ENCODE assay signal across 14 cellular contexts in genomic region chr5:135186662-135187522, GRCh38.
DNase-seq lines count a peak whose midpoint lies in the region; ATAC-seq, FAIRE-seq and TF ChIP-seq lines count a peak whose summit lies in the region.
"Had no signal": no experiment of that assay in that cellular context is flagged by ENCODE, and none has a peak within 500 bp of the region (broad histone marks: within the 10 kb centered on the region; RNA-seq: fewer than 3 reads in every experiment).

No MANE protein-coding gene starts in this region.

- no peak overlapping the region for H3K9ac ChIP-seq in neural progenitor cell

- H3K36me3 ChIP-seq in bronchial epithelial cell (ENCODE audit: control insufficient read depth, insufficient read depth, low read length) (no peaks in the 10 kb centered on the region), neural progenitor cell (no peaks in the 10 kb centered on the region), gastroesophageal sphincter (no peaks in the 10 kb centered on the region), Peyer's patch (no peaks in the 10 kb centered on the region)

- no peak for FAIRE-seq in bronchial epithelial cell (lab: Jason Lieb, UNC)

- H3K9me3 ChIP-seq in neural progenitor cell (ENCODE audit: low read depth), result no peaks in the 10 kb centered on the region
- H3K9me3 ChIP-seq in gastroesophageal sphincter, result no peaks in the 10 kb centered on the region
- no peaks in the 10 kb centered on the region for H3K9me3 ChIP-seq in Peyer's patch

- H3K4me3 ChIP-seq in bronchial epithelial cell (ENCODE audit: low read depth, low read length) (no peak overlapping the region), neural progenitor cell (no peak overlapping the region), gastroesophageal sphincter (no peak overlapping the region), Peyer's patch (no peak overlapping the region)

- TF ChIP-seq EP300 in gastroesophageal sphincter (IDR thresholded peaks at IDR 0.05), result no peak

- H3K27ac ChIP-seq in neural progenitor cell (no peak overlapping the region), gastroesophageal sphincter (peak overlapping the region in 2 of 4 donors; percentile 25 to 48), Peyer's patch (no peak overlapping the region)

- H3K4me1 ChIP-seq in neural progenitor cell (peaks cover 10% of the 10 kb centered on the region), gastroesophageal sphincter (peaks cover 0 to 23% (median 0%) of the 10 kb centered on the region in 3 donors), Peyer's patch (peaks cover 0 to 11% (median 7%) of the 10 kb centered on the region in 4 donors)

- no peak for TF ChIP-seq POLR2A in gastroesophageal sphincter (IDR thresholded peaks at IDR 0.05)
- TF ChIP-seq POLR2A in Peyer's patch (IDR thresholded peaks at IDR 0.05), result no peak

- H3K36me3 Mint-ChIP-seq in neural progenitor cell, result no peaks in the 10 kb centered on the region
- no peaks in the 10 kb centered on the region for H3K36me3 Mint-ChIP-seq in activated naive CD4-positive, alpha-beta T cell treated with anti-CD3 and anti-CD28 coated beads, Interleukin-2, amount 50 U/mL, for 72 hours
- H3K36me3 Mint-ChIP-seq: CD4-positive, alpha-beta memory T cell; natural killer cell had no signal

- peaks cover 23% of the 10 kb centered on the region for H3K4me1 Mint-ChIP-seq in neural progenitor cell

- H3K4me2 ChIP-seq in neural progenitor cell, result no peak overlapping the region

- no peak overlapping the region for H2AFZ ChIP-seq in neural progenitor cell (replicated peaks)

- H3K79me2 ChIP-seq in neural progenitor cell (ENCODE audit: low read depth), result no peaks in the 10 kb centered on the region

- ATAC-seq in gastroesophageal sphincter, result no peak
- no peak for ATAC-seq in activated naive CD4-positive, alpha-beta T cell treated with anti-CD3 and anti-CD28 coated beads, Interleukin-2, amount 50 U/mL, for 72 hours
- ATAC-seq: activated CD4-positive, CD25-positive, alpha-beta regulatory T cell treated with anti-CD3 and anti-CD28 coated beads, Interleukin-2, amount 50 U/mL, for 24 hours; natural killer cell had no signal

- peaks cover 13% of the 10 kb centered on the region for H3K27me3 Mint-ChIP-seq in neural progenitor cell (ENCODE audit: insufficient read depth, low read depth)

- H4K20me1 ChIP-seq in neural progenitor cell (ENCODE audit: low read depth), result no peaks in the 10 kb centered on the region

- 78 to 91% methylated on average over 7 to 8 of the region's 8 CpGs for WGBS in gastroesophageal sphincter (ENCODE audit: low coverage in 1 of 2), 2 donors

- DNase-seq in DMS53 (lab: John Stamatoyannopoulos, UW), result peak; percentile 93
- peak; percentile 62 for DNase-seq in NCI-H146 (lab: John Stamatoyannopoulos, UW)
- peak; percentile 60 for DNase-seq in bronchial epithelial cell (ENCODE audit: low read depth)
- peak; percentile 21 for DNase-seq in neural progenitor cell (ENCODE audit: low spot score)
- no peak for DNase-seq in activated naive CD4-positive, alpha-beta T cell treated with anti-CD3 and anti-CD28 coated beads, Interleukin-2, amount 50 U/mL, for 72 hours (ENCODE audit: low spot score in 2 of 2)
- DNase-seq in Peyer's patch, result no peak
- DNase-seq: anterior cingulate cortex; CD4-positive, alpha-beta memory T cell; glutamatergic neuron; natural killer cell; NCI-H1417 treated with DMSO at 0.1 percent for 48 hours; NCI-H774 had no signal

- no peaks in the 10 kb centered on the region for H3K27me3 ChIP-seq in bronchial epithelial cell (ENCODE audit: control insufficient read depth, insufficient read depth, low read length)
- H3K27me3 ChIP-seq in neural progenitor cell, result peaks cover 51% of the 10 kb centered on the region
- H3K27me3 ChIP-seq in gastroesophageal sphincter, result no peaks in the 10 kb centered on the region
- H3K27me3 ChIP-seq in Peyer's patch, result no peaks in the 10 kb centered on the region

- H3F3A ChIP-seq in neural progenitor cell (ENCODE audit: low read depth), result peaks cover 8% of the 10 kb centered on the region

- no peaks in the 10 kb centered on the region for H3K9me3 Mint-ChIP-seq in neural progenitor cell
- H3K9me3 Mint-ChIP-seq in activated naive CD4-positive, alpha-beta T cell treated with anti-CD3 and anti-CD28 coated beads, Interleukin-2, amount 50 U/mL, for 72 hours, result no peaks in the 10 kb centered on the region
- H3K9me3 Mint-ChIP-seq: natural killer cell had no signal

- H3K4me3 Mint-ChIP-seq in neural progenitor cell, result no peak overlapping the region
- H3K4me3 Mint-ChIP-seq: CD4-positive, alpha-beta memory T cell; natural killer cell had no signal

- H3K27ac Mint-ChIP-seq in neural progenitor cell, result peak overlapping the region; percentile 58
- H3K27ac Mint-ChIP-seq in activated naive CD4-positive, alpha-beta T cell treated with anti-CD3 and anti-CD28 coated beads, Interleukin-2, amount 50 U/mL, for 72 hours, result no peak overlapping the region
- H3K27ac Mint-ChIP-seq: CD4-positive, alpha-beta memory T cell; natural killer cell had no signal

- peak; percentile 43 for TF ChIP-seq CTCF in bronchial epithelial cell (IDR thresholded peaks at IDR 0.05; ENCODE audit: insufficient read depth, low read length, severe bottlenecking)
- TF ChIP-seq CTCF in neural progenitor cell (IDR thresholded peaks at IDR 0.05), result peak; percentile 9
- no peak for TF ChIP-seq CTCF in gastroesophageal sphincter (IDR thresholded peaks at IDR 0.05)
- TF ChIP-seq CTCF in Peyer's patch (IDR thresholded peaks at IDR 0.05), result peak in 1 of 6 experiments; percentile 14

Comparison
In these comparisons a context has a peak if more than half of its experiments do, and no peak if none do; other contexts are left out.
1. DNase-seq: peak in DMS53 (single experiment), NCI-H146 (single experiment), bronchial epithelial cell (single experiment) and neural progenitor cell (single experiment); none in activated naive CD4-positive, alpha-beta T cell treated with anti-CD3 and anti-CD28 coated beads, Interleukin-2, amount 50 U/mL, for 72 hours (0 of 2) and Peyer's patch (0 of 3).
2. CTCF ChIP-seq: peak in bronchial epithelial cell (single experiment) and neural progenitor cell (single experiment); none in gastroesophageal sphincter (0 of 4).